20 cellular contexts compared by ENCODE assay signal in the genomic region with DNA sequence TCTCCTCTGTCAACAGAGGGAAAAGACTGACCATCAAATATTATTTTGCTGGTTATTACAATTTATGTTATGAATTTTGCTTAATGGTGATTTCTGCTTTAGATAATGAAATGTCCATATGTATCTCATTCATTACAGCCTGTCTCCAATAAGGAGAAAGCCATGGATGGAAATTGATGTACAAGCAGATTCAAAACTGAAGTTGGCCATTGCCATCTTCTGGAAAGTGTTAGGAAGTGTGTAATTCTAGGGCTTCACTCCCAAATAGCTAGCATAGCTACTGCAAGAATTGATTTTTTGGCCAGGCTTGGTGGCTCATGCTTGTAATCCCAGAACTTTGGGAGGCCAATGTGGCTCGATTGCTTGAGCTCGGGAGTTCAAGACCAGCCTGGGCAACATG. TPM values are rescaled to one million over a fixed set of nuclear protein-coding genes. Genes with fewer than 3 reads are reported as not detected.
DNase-seq lines count a peak whose midpoint lies in the region; ATAC-seq and TF ChIP-seq lines count a peak whose summit lies in the region.
"Had no signal": no experiment of that assay in that cellular context is flagged by ENCODE, and none has a peak within 500 bp of the region (broad histone marks: within the 10 kb centered on the region; RNA-seq: fewer than 3 reads in every experiment).

No MANE protein-coding gene starts in this region.

- H3K4me2 ChIP-seq in SK-N-SH: no peak overlapping the region
- H3K4me2 ChIP-seq: BLaER1, GM23338 had no signal

- H2AFZ ChIP-seq in SK-N-SH (ENCODE audit: low read depth): no peak overlapping the region
- H2AFZ ChIP-seq: GM23338 had no signal

- TF ChIP-seq EP300 in SK-N-SH (IDR thresholded peaks at IDR 0.05; ENCODE audit: borderline replicate concordance in 1 of 2, low read depth in 1 of 2, low read length in 1 of 2): no peak

- H3K27me3 Mint-ChIP-seq in chondrocyte (ENCODE audit: low read depth): no peaks in the 10 kb centered on the region
- H3K27me3 Mint-ChIP-seq: CD4-positive, alpha-beta memory T cell; IgD-negative memory B cell had no signal

- H3K79me2 ChIP-seq in SK-N-SH (ENCODE audit: insufficient read depth): no peaks in the 10 kb centered on the region

- DNase-seq in SK-N-SH (no peak), OCI-M1 (lab: John Stamatoyannopoulos, UW) (peak; percentile 46), chondrocyte (ENCODE audit: low spot score) (no peak), pons (ENCODE audit: low spot score) (peak; percentile 51), NCI-H2081 treated with DMSO at 0.1 percent for 48 hours (lab: John Stamatoyannopoulos, UW) (no peak)
- DNase-seq: 8988T; CD4-positive, alpha-beta memory T cell; DMS153; DMS79 treated with DMSO at 0.1 percent for 48 hours; EL; HCEC 1CT; HFFc6 had no signal

- ATAC-seq in SK-N-SH treated with all-trans-retinoic acid at 6 μM for 48 hours (no peak), GM19351 (IDR thresholded peaks at IDR 0.05; ENCODE audit: unreplicated experiment) (no peak), HG03159 (IDR thresholded peaks at IDR 0.05; ENCODE audit: unreplicated experiment) (no peak)
- ATAC-seq: GM12878, GM23338 had no signal

- no peaks in the 10 kb centered on the region for H3K9me3 ChIP-seq in SK-N-SH
- H3K9me3 ChIP-seq: BLaER1 had no signal

- H3K27ac Mint-ChIP-seq in chondrocyte (ENCODE audit: unreplicated experiment): peak overlapping the region; percentile 32
- H3K27ac Mint-ChIP-seq: CD14-positive monocyte, GM23338, IgD-negative memory B cell had no signal

- H3K4me1 Mint-ChIP-seq in chondrocyte (ENCODE audit: low read depth): peaks cover 9% of the 10 kb centered on the region
- H3K4me1 Mint-ChIP-seq: CD14-positive monocyte; CD4-positive, alpha-beta memory T cell; GM23338; IgD-negative memory B cell had no signal

- H3K4me3 Mint-ChIP-seq in chondrocyte (ENCODE audit: unreplicated experiment): no peak overlapping the region
- H3K4me3 Mint-ChIP-seq: CD14-positive monocyte; CD4-positive, alpha-beta memory T cell; GM23338; HFFc6; IgD-negative memory B cell had no signal

- no peaks in the 10 kb centered on the region for H3K4me1 ChIP-seq in SK-N-SH (ENCODE audit: control insufficient read depth in 1 of 2, insufficient read depth in 2 of 2, low read depth in 1 of 2, low read length in 1 of 2)
- H3K4me1 ChIP-seq: BLaER1 had no signal

- H3K36me3 Mint-ChIP-seq in chondrocyte (ENCODE audit: low read depth): peaks cover 66% of the 10 kb centered on the region

- POLR2A ChIA-PET in SK-N-SH (lab: Yijun Ruan, JAX): no interaction called here

- H3K4me3 ChIP-seq in SK-N-SH (ENCODE audit: low read depth in 2 of 2, low read length in 1 of 2): no peak overlapping the region
- H3K4me3 ChIP-seq: BLaER1, GM12878, GM23338 had no signal

- CTCF ChIA-PET in SK-N-SH (lab: Yijun Ruan, JAX): interaction anchor here (1.0 to 2.4 kb wide), 3 partner anchors 10 to 172 kb away, joined by 3 to 12 read pairs (median 4); no protein-coding TSS in a partner anchor

- no peaks in the 10 kb centered on the region for H3K9me3 Mint-ChIP-seq in chondrocyte (ENCODE audit: low read depth)
- H3K9me3 Mint-ChIP-seq: CD14-positive monocyte; CD4-positive, alpha-beta memory T cell; GM23338; HFFc6; IgD-negative memory B cell had no signal

- H4K20me1 ChIP-seq in SK-N-SH (ENCODE audit: insufficient read depth): no peaks in the 10 kb centered on the region
- H4K20me1 ChIP-seq: BLaER1 had no signal

- 100% methylated on average over 2 of the region's 2 CpGs for WGBS in SK-N-SH (ENCODE audit: low lambda C conversion rate)

- no peaks in the 10 kb centered on the region for H3F3A ChIP-seq in SK-N-SH (replicated peaks; ENCODE audit: insufficient read depth)

- H3K9ac ChIP-seq in SK-N-SH: no peak overlapping the region
- H3K9ac ChIP-seq: BLaER1 had no signal

- TF ChIP-seq CTCF in SK-N-SH (IDR thresholded peaks at IDR 0.05) (no peak), chondrocyte (IDR thresholded peaks at IDR 0.05) (no peak)

- H3K27ac ChIP-seq in SK-N-SH (ENCODE audit: low read depth in 2 of 2, low read length in 1 of 2): no peak overlapping the region
- H3K27ac ChIP-seq: BLaER1 had no signal

- TF ChIP-seq RAD21 in SK-N-SH (IDR thresholded peaks at IDR 0.05; ENCODE audit: low read length): peak; percentile 32; the same call in 1 of the 2 replicates

- no peaks in the 10 kb centered on the region for H3K9me2 ChIP-seq in SK-N-SH

- no peaks in the 10 kb centered on the region for H3K27me3 ChIP-seq in SK-N-SH (ENCODE audit: insufficient read depth)
- H3K27me3 ChIP-seq: BLaER1 had no signal

- H3K36me3 ChIP-seq in SK-N-SH (replicated peaks in 1 of 2; ENCODE audit: control insufficient read depth in 1 of 2, insufficient read depth in 2 of 2, low read length in 1 of 2): peaks cover 82 to 88% of the 10 kb centered on the region in 2 experiments

TF ChIP-seq in SK-N-SH, 30 proteins besides CTCF, POLR2A, EP300 and RAD21 (continues in another document):
- TF ChIP-seq SIN3A (IDR thresholded peaks at IDR 0.05; ENCODE audit: borderline replicate concordance, low read depth, low read length): no peak
- TF ChIP-seq FOXJ3 (CRISPR knock-in tag; IDR thresholded peaks at IDR 0.05): no peak
- TF ChIP-seq SMC3 (IDR thresholded peaks at IDR 0.05; ENCODE audit: low read depth, low read length): no peak
- TF ChIP-seq NRF1 (IDR thresholded peaks at IDR 0.05; ENCODE audit: low read depth, low read length): no peak
- no peak for TF ChIP-seq MXI1 (IDR thresholded peaks at IDR 0.05; ENCODE audit: low read depth, low read length)
- TF ChIP-seq RFX5 (IDR thresholded peaks at IDR 0.05; ENCODE audit: low read length): no peak
- no peak for TF ChIP-seq EZH2phosphoT487 (IDR thresholded peaks at IDR 0.05; ENCODE audit: borderline replicate concordance, low read depth)
- no peak for TF ChIP-seq POLR2AphosphoS5 (IDR thresholded peaks at IDR 0.05; ENCODE audit: low read depth, low read length)
- TF ChIP-seq CHD2 (IDR thresholded peaks at IDR 0.05; ENCODE audit: low read length, partially characterized antibody): no peak
- no peak for TF ChIP-seq RCOR1 (IDR thresholded peaks at IDR 0.05; ENCODE audit: low read length)
- TF ChIP-seq, protein P1, sequence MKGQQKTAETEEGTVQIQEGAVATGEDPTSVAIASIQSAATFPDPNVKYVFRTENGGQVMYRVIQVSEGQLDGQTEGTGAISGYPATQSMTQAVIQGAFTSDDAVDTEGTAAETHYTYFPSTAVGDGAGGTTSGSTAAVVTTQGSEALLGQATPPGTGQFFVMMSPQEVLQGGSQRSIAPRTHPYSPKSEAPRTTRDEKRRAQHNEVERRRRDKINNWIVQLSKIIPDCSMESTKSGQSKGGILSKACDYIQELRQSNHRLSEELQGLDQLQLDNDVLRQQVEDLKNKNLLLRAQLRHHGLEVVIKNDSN (IDR thresholded peaks at IDR 0.05; ENCODE audit: borderline replicate concordance, low read depth): no peak
- TF ChIP-seq, protein P2, sequence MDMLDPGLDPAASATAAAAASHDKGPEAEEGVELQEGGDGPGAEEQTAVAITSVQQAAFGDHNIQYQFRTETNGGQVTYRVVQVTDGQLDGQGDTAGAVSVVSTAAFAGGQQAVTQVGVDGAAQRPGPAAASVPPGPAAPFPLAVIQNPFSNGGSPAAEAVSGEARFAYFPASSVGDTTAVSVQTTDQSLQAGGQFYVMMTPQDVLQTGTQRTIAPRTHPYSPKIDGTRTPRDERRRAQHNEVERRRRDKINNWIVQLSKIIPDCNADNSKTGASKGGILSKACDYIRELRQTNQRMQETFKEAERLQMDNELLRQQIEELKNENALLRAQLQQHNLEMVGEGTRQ (IDR thresholded peaks at IDR 0.05; ENCODE audit: borderline replicate concordance, low read depth, low read length): no peak

TF ChIP-seq in SK-N-SH treated with all-trans-retinoic acid at 6 μM for 48 hours, 23 proteins besides CTCF, POLR2A, EP300 and RAD21:
- TF ChIP-seq RARB (CRISPR knock-in tag; IDR thresholded peaks at IDR 0.05): no peak

RNA-seq across cellular contexts. Expression of a gene that starts 45.8 kb away (rescaled TPM):
- polyA plus RNA-seq in SK-N-SH (2012; rRNA removed): 57.2 and 73.7 TPM in 2 replicates
- 26.1 and 39.0 TPM in 2 replicates for polyA plus RNA-seq in SK-N-SH (2012; cell fraction: cytosol; rRNA removed)
- 102 and 199 TPM in 2 replicates for polyA plus RNA-seq in SK-N-SH (2012; cell fraction: nucleus; rRNA removed)
- total RNA-seq in chondrocyte: 23.4 to 41.0 TPM (median 24.0 TPM) in 3 replicates

RNA-seq across cellular contexts. Expression of a gene that starts 58.5 kb away (rescaled TPM):
- polyA plus RNA-seq in SK-N-SH (2012; rRNA removed): 142 and 177 TPM in 2 replicates
- 58.5 and 73.3 TPM in 2 replicates for polyA plus RNA-seq in SK-N-SH (2012; cell fraction: cytosol; rRNA removed)
- polyA plus RNA-seq in SK-N-SH (2012; cell fraction: nucleus; rRNA removed): 515 and 797 TPM in 2 replicates
- 376 to 419 TPM (median 378 TPM) in 3 replicates for total RNA-seq in chondrocyte

Comparison
In these comparisons a context has a peak if more than half of its experiments do, and no peak if none do; other contexts are left out.
1. DNase-seq: peak in OCI-M1 (single experiment) and pons (single experiment); none in SK-N-SH (single experiment), chondrocyte (single experiment) and NCI-H2081 treated with DMSO at 0.1 percent for 48 hours (single experiment).